8 cellular contexts compared by ENCODE assay signal in genomic region chr1:206384029-206384812, GRCh38.
DNase-seq lines count a peak whose midpoint lies in the region; TF ChIP-seq lines count a peak whose summit lies in the region.
"Not testable (repeated sequence)": the region's sequence is repeated elsewhere in the genome, so short reads cannot be mapped to it uniquely, and the experiment has no call there.

No MANE protein-coding gene starts in this region.

- H3K4me3 ChIP-seq in AG10803 (ENCODE audit: low read length); retinal pigment epithelial cell (ENCODE audit: low read length): not testable (repeated sequence)

- not testable (repeated sequence) for H3K4me3 Mint-ChIP-seq in activated naive CD4-positive, alpha-beta T cell treated with anti-CD3 and anti-CD28 coated beads, Interleukin-2, amount 10 ng/mL, durations not matched to agents 7 days and 5 days

- H3K9me3 Mint-ChIP-seq in activated naive CD4-positive, alpha-beta T cell treated with anti-CD3 and anti-CD28 coated beads, Interleukin-2, amount 10 ng/mL, durations not matched to agents 7 days and 5 days, result not testable (repeated sequence)

- CTCF ChIA-PET in activated naive CD4-positive, alpha-beta T cell treated with anti-CD3 and anti-CD28 coated beads, Interleukin-2, amount 10 ng/mL, durations not matched to agents 7 days and 5 days (lab: Charles Lee), result not testable (repeated sequence)

- H3K36me3 Mint-ChIP-seq in activated naive CD4-positive, alpha-beta T cell treated with anti-CD3 and anti-CD28 coated beads, Interleukin-2, amount 10 ng/mL, durations not matched to agents 7 days and 5 days, result not testable (repeated sequence)

- not testable (repeated sequence) for H3K4me1 Mint-ChIP-seq in activated naive CD4-positive, alpha-beta T cell treated with anti-CD3 and anti-CD28 coated beads, Interleukin-2, amount 10 ng/mL, durations not matched to agents 7 days and 5 days

- not testable (repeated sequence) for TF ChIP-seq POLR2A in erythroblast (IDR thresholded peaks at IDR 0.05; ENCODE audit: low read length)

- in situ Hi-C loops in GM13976 (cut with MboI; ENCODE audit: low sequenced_read_pairs, unreplicated experiment), result not testable (repeated sequence)

- peak overlapping the region; percentile 46 for H3K27ac Mint-ChIP-seq in activated naive CD4-positive, alpha-beta T cell treated with anti-CD3 and anti-CD28 coated beads, Interleukin-2, amount 10 ng/mL, durations not matched to agents 7 days and 5 days

- TF ChIP-seq CTCF in AG10803 (conservative IDR thresholded peaks at IDR 0.05; ENCODE audit: low read length), result peak; percentile 51
- TF ChIP-seq CTCF in GM13976 (IDR thresholded peaks at IDR 0.05; ENCODE audit: borderline replicate concordance, control extremely low read depth, extremely low read depth, insufficient read depth, missing control alignments), result peak; percentile 5
- peak; percentile 33 for TF ChIP-seq CTCF in retinal pigment epithelial cell (conservative IDR thresholded peaks at IDR 0.05; ENCODE audit: low read depth, low read length)

- H3K27me3 Mint-ChIP-seq in activated naive CD4-positive, alpha-beta T cell treated with anti-CD3 and anti-CD28 coated beads, Interleukin-2, amount 10 ng/mL, durations not matched to agents 7 days and 5 days, result not testable (repeated sequence)

- DNase-seq in AG10803 (ENCODE audit: low read depth) (peak; percentile 92), GM13976 (ENCODE audit: low spot score) (peak; percentile 5), NAMALWA (ENCODE audit: low spot score) (peak; percentile 30), SK-N-DZ (ENCODE audit: low spot score) (peak; percentile 21), erythroblast (lab: John Stamatoyannopoulos, UW) (peak; percentile 50 to 68), left kidney (ENCODE audit: low read depth, low spot score) (peak; percentile 12)
- DNase-seq in activated naive CD4-positive, alpha-beta T cell treated with anti-CD3 and anti-CD28 coated beads, Interleukin-2, amount 10 ng/mL, durations not matched to agents 7 days and 5 days, result peak; percentile 46
- DNase-seq in retinal pigment epithelial cell (ENCODE audit: low read depth), result not testable (repeated sequence)
